Comparison of ENCODE assay signal across 21 cellular contexts in the genomic region with DNA sequence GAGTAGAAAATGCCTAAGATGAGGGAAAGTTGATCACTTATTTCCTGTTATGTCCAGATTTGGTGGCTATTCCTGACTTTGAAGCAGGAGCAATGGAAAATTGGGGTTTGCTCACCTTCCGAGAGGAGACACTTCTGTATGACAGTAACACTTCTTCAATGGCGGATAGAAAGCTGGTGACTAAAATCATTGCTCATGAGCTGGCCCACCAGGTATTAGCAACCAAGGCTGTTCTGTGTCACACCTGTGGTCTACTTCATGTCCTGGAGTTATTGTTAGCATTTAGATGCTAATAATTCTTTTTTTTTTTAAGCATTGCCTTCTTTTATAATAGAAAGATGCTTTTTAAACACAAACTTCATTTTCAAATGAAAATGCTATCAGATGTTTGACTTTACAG. TPM values are rescaled to one million over a fixed set of nuclear protein-coding genes. Genes with fewer than 3 reads are reported as not detected.
A peak's percentile ranks its signal among the peaks of the same experiment; 100 is the strongest.
DNase-seq lines count a peak whose midpoint lies in the region; ATAC-seq and TF ChIP-seq lines count a peak whose summit lies in the region.
"Had no signal": no experiment of that assay in that cellular context is flagged by ENCODE, and none has a peak within 500 bp of the region (broad histone marks: within the 10 kb centered on the region; RNA-seq: fewer than 3 reads in every experiment).

No MANE protein-coding gene starts in this region.

- no peak for TF ChIP-seq CTCF in natural killer cell (IDR thresholded peaks at IDR 0.05)

- H3K36me3 Mint-ChIP-seq in activated naive CD8-positive, alpha-beta T cell: peaks cover 27% of the 10 kb centered on the region
- H3K36me3 Mint-ChIP-seq in activated naive CD8-positive, alpha-beta T cell treated with anti-CD3 and anti-CD28 coated beads for 36 hours: peaks cover 52% of the 10 kb centered on the region
- H3K36me3 Mint-ChIP-seq in activated T-helper 1 cell treated with anti-CD3 and anti-CD28 coated beads, Interleukin-12 subunit alpha, Interleukin-12 subunit beta, Interleukin-2, Interleukin-4 antibody, amounts not matched to agents 30 ng/mL and 10 ng/mL and 1 ng/mL, durations not matched to agents 14 hours and 24 hours and 36 hours (ENCODE audit: low read depth): peaks cover 47% of the 10 kb centered on the region
- peaks cover 16% of the 10 kb centered on the region for H3K36me3 Mint-ChIP-seq in natural killer cell

- H3K27me3 Mint-ChIP-seq in activated naive CD8-positive, alpha-beta T cell: no peaks in the 10 kb centered on the region
- no peaks in the 10 kb centered on the region for H3K27me3 Mint-ChIP-seq in activated naive CD8-positive, alpha-beta T cell treated with anti-CD3 and anti-CD28 coated beads for 36 hours
- H3K27me3 Mint-ChIP-seq in activated T-helper 1 cell treated with anti-CD3 and anti-CD28 coated beads, Interleukin-12 subunit alpha, Interleukin-12 subunit beta, Interleukin-2, Interleukin-4 antibody, amounts not matched to agents 30 ng/mL and 10 ng/mL and 1 ng/mL, durations not matched to agents 14 hours and 24 hours and 36 hours (ENCODE audit: insufficient read depth): no peaks in the 10 kb centered on the region
- no peaks in the 10 kb centered on the region for H3K27me3 Mint-ChIP-seq in natural killer cell (ENCODE audit: low read depth in 2 of 2)

- no peak for DNase-seq in activated naive CD8-positive, alpha-beta T cell treated with anti-CD3 and anti-CD28 coated beads for 36 hours
- DNase-seq in activated T-helper 1 cell treated with anti-CD3 and anti-CD28 coated beads, Interleukin-12 subunit alpha, Interleukin-12 subunit beta, Interleukin-2, Interleukin-4 antibody, amounts not matched to agents 30 ng/mL and 10 ng/mL and 1 ng/mL, durations not matched to agents 14 hours and 24 hours and 36 hours (ENCODE audit: low spot score): no peak
- DNase-seq in natural killer cell (no peak), NCI-H446 treated with DMSO at 0.1 percent for 48 hours (lab: John Stamatoyannopoulos, UW) (no peak), epidermal melanocyte (ENCODE audit: insufficient read length, low spot score) (no peak)
- DNase-seq: AML-193, C1 segment of cervical spinal cord, Calu3, DMS153, DND-41, MV-4-11, NCI-H1105, NCI-H1436 treated with DMSO at 0.1 percent for 48 hours, NCI-H1930, NCI-H2107, NCI-H524 treated with DMSO at 0.1 percent for 48 hours, NCI-H774, SIG-M5 had no signal

- intact Hi-C loops in activated T-helper 1 cell treated with anti-CD3 and anti-CD28 coated beads, Interleukin-12 subunit alpha, Interleukin-12 subunit beta, Interleukin-2, Interleukin-4 antibody, amounts not matched to agents 30 ng/mL and 10 ng/mL and 1 ng/mL, durations not matched to agents 14 hours and 24 hours and 36 hours (cut with micrococcal nuclease): no loop called here
- intact Hi-C loops in natural killer cell (cut with micrococcal nuclease): no loop called here

- H3K9me3 Mint-ChIP-seq in activated naive CD8-positive, alpha-beta T cell (ENCODE audit: low read depth): no peaks in the 10 kb centered on the region
- peaks cover 4% of the 10 kb centered on the region for H3K9me3 Mint-ChIP-seq in activated naive CD8-positive, alpha-beta T cell treated with anti-CD3 and anti-CD28 coated beads for 36 hours
- no peaks in the 10 kb centered on the region for H3K9me3 Mint-ChIP-seq in activated T-helper 1 cell treated with anti-CD3 and anti-CD28 coated beads, Interleukin-12 subunit alpha, Interleukin-12 subunit beta, Interleukin-2, Interleukin-4 antibody, amounts not matched to agents 30 ng/mL and 10 ng/mL and 1 ng/mL, durations not matched to agents 14 hours and 24 hours and 36 hours
- no peaks in the 10 kb centered on the region for H3K9me3 Mint-ChIP-seq in natural killer cell

- no peak for ATAC-seq in natural killer cell
- no peak for ATAC-seq in HG02870 (IDR thresholded peaks at IDR 0.05; ENCODE audit: unreplicated experiment)
- ATAC-seq: A549 had no signal

- H3K4me3 Mint-ChIP-seq in activated naive CD8-positive, alpha-beta T cell: no peak overlapping the region
- no peak overlapping the region for H3K4me3 Mint-ChIP-seq in activated naive CD8-positive, alpha-beta T cell treated with anti-CD3 and anti-CD28 coated beads for 36 hours
- no peak overlapping the region for H3K4me3 Mint-ChIP-seq in activated T-helper 1 cell treated with anti-CD3 and anti-CD28 coated beads, Interleukin-12 subunit alpha, Interleukin-12 subunit beta, Interleukin-2, Interleukin-4 antibody, amounts not matched to agents 30 ng/mL and 10 ng/mL and 1 ng/mL, durations not matched to agents 14 hours and 24 hours and 36 hours
- no peak overlapping the region for H3K4me3 Mint-ChIP-seq in natural killer cell

- H3K4me1 Mint-ChIP-seq in activated naive CD8-positive, alpha-beta T cell (ENCODE audit: low read depth): peaks cover 50% of the 10 kb centered on the region
- peaks cover 37% of the 10 kb centered on the region for H3K4me1 Mint-ChIP-seq in activated naive CD8-positive, alpha-beta T cell treated with anti-CD3 and anti-CD28 coated beads for 36 hours
- H3K4me1 Mint-ChIP-seq in activated T-helper 1 cell treated with anti-CD3 and anti-CD28 coated beads, Interleukin-12 subunit alpha, Interleukin-12 subunit beta, Interleukin-2, Interleukin-4 antibody, amounts not matched to agents 30 ng/mL and 10 ng/mL and 1 ng/mL, durations not matched to agents 14 hours and 24 hours and 36 hours (ENCODE audit: low read depth): peaks cover 51% of the 10 kb centered on the region
- peaks cover 32 to 42% of the 10 kb centered on the region in 2 donors for H3K4me1 Mint-ChIP-seq in natural killer cell

- H3K27ac Mint-ChIP-seq in activated naive CD8-positive, alpha-beta T cell: peak overlapping the region; percentile 61
- H3K27ac Mint-ChIP-seq in activated naive CD8-positive, alpha-beta T cell treated with anti-CD3 and anti-CD28 coated beads for 36 hours: no peak overlapping the region
- H3K27ac Mint-ChIP-seq in activated T-helper 1 cell treated with anti-CD3 and anti-CD28 coated beads, Interleukin-12 subunit alpha, Interleukin-12 subunit beta, Interleukin-2, Interleukin-4 antibody, amounts not matched to agents 30 ng/mL and 10 ng/mL and 1 ng/mL, durations not matched to agents 14 hours and 24 hours and 36 hours: peak overlapping the region; percentile 61
- H3K27ac Mint-ChIP-seq in natural killer cell: peak overlapping the region; percentile 75 to 87

RNA-seq across cellular contexts. Expression of a gene that starts 57.9 kb away (rescaled TPM):
- total RNA-seq in activated naive CD8-positive, alpha-beta T cell treated with anti-CD3 and anti-CD28 coated beads for 36 hours: 10 to 100 TPM; 41.4 to 41.5 TPM
- total RNA-seq in activated T-helper 1 cell treated with anti-CD3 and anti-CD28 coated beads, Interleukin-12 subunit alpha, Interleukin-12 subunit beta, Interleukin-2, Interleukin-4 antibody, amounts not matched to agents 30 ng/mL and 10 ng/mL and 1 ng/mL, durations not matched to agents 14 hours and 24 hours and 36 hours: 37.7 and 40.7 TPM in 2 replicates
- 100 to 1,000 TPM; 126 to 162 (median 135) TPM for total RNA-seq in natural killer cell
